22 cellular contexts compared by ENCODE assay signal in genomic region chr5:151954271-151954670, GRCh38. TPM values are rescaled to one million over a fixed set of nuclear protein-coding genes. Genes with fewer than 3 reads are reported as not detected.
DNase-seq lines count a peak whose midpoint lies in the region; ATAC-seq, FAIRE-seq and TF ChIP-seq lines count a peak whose summit lies in the region.
"Had no signal": no experiment of that assay in that cellular context is flagged by ENCODE, and none has a peak within 500 bp of the region (broad histone marks: within the 10 kb centered on the region; RNA-seq: fewer than 3 reads in every experiment).

No MANE protein-coding gene starts in this region.

- no peak for ATAC-seq in naive thymus-derived CD8-positive, alpha-beta T cell

- H2BK20ac ChIP-seq in H1 (ENCODE audit: low read length) = no peak overlapping the region

- no peak overlapping the region for H2BK5ac ChIP-seq in H1 (ENCODE audit: low read depth, low read length)

- no peak overlapping the region for H3K4ac ChIP-seq in H1 (replicated peaks; ENCODE audit: insufficient read length, low read depth, low read length)

- WGBS in H1 (ENCODE audit: extremely low coverage in 1 of 2, insufficient coverage in 1 of 2, insufficient read length in 1 of 2, insufficient replicate concordance in 2 of 2, low coverage in 1 of 2, low lambda C conversion rate in 2 of 2, missing lambda C conversion rate in 1 of 2), 2 experiments = 89% methylated on average over 4 of the region's 4 CpGs; no CpG with 5 or more reads in 1 of the 2 experiments

- H3K9me3 Mint-ChIP-seq in CD4-positive, alpha-beta memory T cell = peaks cover 0 to 3% (median 0%) of the 10 kb centered on the region in 8 donors
- H3K9me3 Mint-ChIP-seq in endothelial cell (ENCODE audit: unreplicated experiment) = no peaks in the 10 kb centered on the region
- H3K9me3 Mint-ChIP-seq in naive thymus-derived CD8-positive, alpha-beta T cell = no peaks in the 10 kb centered on the region
- H3K9me3 Mint-ChIP-seq: CD4-positive, alpha-beta T cell had no signal

- no peak for TF ChIP-seq CTCF in H1 (IDR thresholded peaks at IDR 0.05; ENCODE audit: control extremely low read depth in 1 of 3, insufficient read depth in 1 of 3, low read depth in 1 of 3, low read length in 3 of 3)
- no peak for TF ChIP-seq CTCF in endothelial cell (IDR thresholded peaks at IDR 0.05; ENCODE audit: unreplicated experiment)

- no peaks in the 10 kb centered on the region for H3K27me3 ChIP-seq in CD4-positive, alpha-beta memory T cell (ENCODE audit: insufficient read depth, low read length)
- no peaks in the 10 kb centered on the region for H3K27me3 ChIP-seq in H1 (replicated peaks in 1 of 4; ENCODE audit: control insufficient read depth in 3 of 4, extremely low read depth in 1 of 4, insufficient read depth in 3 of 4, low read length in 3 of 4)
- H3K27me3 ChIP-seq: BE2C had no signal

- no peak overlapping the region for H3K23ac ChIP-seq in H1 (ENCODE audit: insufficient read length)

- H3K9me3 ChIP-seq in CD4-positive, alpha-beta memory T cell (ENCODE audit: control insufficient read depth in 1 of 2, low read length in 2 of 2) = no peaks in the 10 kb centered on the region
- no peaks in the 10 kb centered on the region for H3K9me3 ChIP-seq in H1 (ENCODE audit: insufficient read depth in 2 of 2, low read depth in 1 of 2, low read length in 1 of 2)
- H3K9me3 ChIP-seq: BE2C, HAP-1 had no signal

- H4K5ac ChIP-seq in H1 (ENCODE audit: insufficient read length, low read depth, low read length) = no peak overlapping the region

- H2BK12ac ChIP-seq in H1 (ENCODE audit: low read depth, low read length) = no peak overlapping the region

- no peak for TF ChIP-seq EP300 in H1 (IDR thresholded peaks at IDR 0.05; ENCODE audit: borderline replicate concordance in 1 of 2, low read depth in 2 of 2, low read length in 2 of 2)

- H3K4me3 ChIP-seq in CD4-positive, alpha-beta memory T cell (ENCODE audit: low read length in 2 of 2) = no peak overlapping the region
- H3K4me3 ChIP-seq in H1 (ENCODE audit: extremely low read depth in 1 of 4, insufficient read depth in 2 of 4, low read depth in 3 of 4, low read length in 4 of 4) = no peak overlapping the region
- H3K4me3 ChIP-seq: HAP-1 had no signal

- TF ChIP-seq POLR2A in H1 (IDR thresholded peaks at IDR 0.05; ENCODE audit: control extremely low read depth in 1 of 2, low read depth in 2 of 2, low read length in 2 of 2) = no peak

- H3K36me3 Mint-ChIP-seq in CD4-positive, alpha-beta memory T cell = no peaks in the 10 kb centered on the region
- no peaks in the 10 kb centered on the region for H3K36me3 Mint-ChIP-seq in endothelial cell (ENCODE audit: low read depth, unreplicated experiment)
- H3K36me3 Mint-ChIP-seq in naive thymus-derived CD8-positive, alpha-beta T cell = no peaks in the 10 kb centered on the region

- no peaks in the 10 kb centered on the region for H3K27me3 Mint-ChIP-seq in CD4-positive, alpha-beta memory T cell
- peaks cover 1% of the 10 kb centered on the region for H3K27me3 Mint-ChIP-seq in endothelial cell (ENCODE audit: unreplicated experiment)
- H3K27me3 Mint-ChIP-seq in naive thymus-derived CD8-positive, alpha-beta T cell = peaks cover 0 to 11% (median 1%) of the 10 kb centered on the region in 5 donors
- H3K27me3 Mint-ChIP-seq: CD4-positive, alpha-beta T cell had no signal

- no peak overlapping the region for H3K27ac ChIP-seq in CD4-positive, alpha-beta memory T cell (ENCODE audit: low read depth, low read length)
- no peak overlapping the region for H3K27ac ChIP-seq in H1 (ENCODE audit: low read depth, low read length)
- H3K27ac ChIP-seq: HL-60 had no signal

- FAIRE-seq in H1 (lab: Jason Lieb, UNC) = no peak
- FAIRE-seq: A204.1, GM12892 had no signal

- H4K8ac ChIP-seq in H1 (ENCODE audit: extremely low read depth, insufficient read depth, low read length) = no peak overlapping the region

- POLR2A ChIA-PET in CD4-positive, alpha-beta memory T cell (lab: Charles Lee; ENCODE audit: partially characterized antibody) = no interaction called here
- POLR2A ChIA-PET in H1 (lab: Charles Lee; ENCODE audit: partially characterized antibody) = no interaction called here
- POLR2A ChIA-PET in naive thymus-derived CD8-positive, alpha-beta T cell (lab: Charles Lee) = interaction anchor here (0.6 kb wide), 1 partner anchor 25 kb away, joined by 3 read pairs; no protein-coding TSS in a partner anchor

- H3K9ac ChIP-seq in H1 (replicated peaks in 1 of 4; ENCODE audit: extremely low read depth in 1 of 4, low read depth in 3 of 4, low read length in 3 of 4) = no peak overlapping the region

- TF ChIP-seq RAD21 in H1 (IDR thresholded peaks at IDR 0.05 in 1 of 2, conservative IDR thresholded peaks at IDR 0.05 in 1 of 2; ENCODE audit: low read depth in 2 of 2, low read length in 2 of 2) = no peak

- H3K79me1 ChIP-seq in H1 (ENCODE audit: low read depth, low read length) = no peaks in the 10 kb centered on the region

- peaks cover 49 to 91% (median 70%) of the 10 kb centered on the region in 4 donors for H3K4me1 Mint-ChIP-seq in CD4-positive, alpha-beta memory T cell
- H3K4me1 Mint-ChIP-seq in endothelial cell (ENCODE audit: unreplicated experiment) = peaks cover 7% of the 10 kb centered on the region
- peaks cover 31 to 76% (median 48%) of the 10 kb centered on the region in 4 donors for H3K4me1 Mint-ChIP-seq in naive thymus-derived CD8-positive, alpha-beta T cell

- no peak overlapping the region for H3K56ac ChIP-seq in H1 (replicated peaks; ENCODE audit: insufficient read length, low read depth, low read length)

- H3K79me2 ChIP-seq in H1 (ENCODE audit: control insufficient read depth in 1 of 2, insufficient read depth in 2 of 2, low read length in 2 of 2) = no peaks in the 10 kb centered on the region

- peaks cover 55% of the 10 kb centered on the region for H3K4me1 ChIP-seq in CD4-positive, alpha-beta memory T cell (ENCODE audit: insufficient read depth, low read length)
- H3K4me1 ChIP-seq in H1 (replicated peaks in 1 of 4; ENCODE audit: control insufficient read depth in 3 of 4, insufficient read depth in 4 of 4, low read length in 3 of 4) = no peaks in the 10 kb centered on the region
- H3K4me1 ChIP-seq: BE2C, HAP-1 had no signal

- no peak overlapping the region for H4K91ac ChIP-seq in H1 (replicated peaks; ENCODE audit: insufficient read length, low read length)

- no peak overlapping the region for H2AK5ac ChIP-seq in H1 (ENCODE audit: low read depth, low read length)

- no peak overlapping the region for H3K4me2 ChIP-seq in H1 (ENCODE audit: insufficient read depth in 1 of 2, low read depth in 2 of 2, low read length in 2 of 2)

- no peaks in the 10 kb centered on the region for H3K36me3 ChIP-seq in CD4-positive, alpha-beta memory T cell (ENCODE audit: insufficient read depth, low read length)
- no peaks in the 10 kb centered on the region for H3K36me3 ChIP-seq in H1 (ENCODE audit: control insufficient read depth in 2 of 4, insufficient read depth in 4 of 4, low read length in 3 of 4)
- H3K36me3 ChIP-seq: BE2C, HAP-1 had no signal

- peak overlapping the region; percentile 84; the same call in 1 of the 2 replicates for H2AFZ ChIP-seq in H1 (ENCODE audit: low read length)

- no peak overlapping the region for H3K14ac ChIP-seq in H1 (ENCODE audit: insufficient read length)

- no peak for DNase-seq in CD4-positive, alpha-beta memory T cell
- DNase-seq in RPMI7951 (ENCODE audit: low read depth) = peak; percentile 2
- no peak for DNase-seq in H1 (ENCODE audit: low read depth in 1 of 2, low spot score in 2 of 2)
- peak; percentile 59 for DNase-seq in myocyte (ENCODE audit: low read depth)
- DNase-seq in NCI-H526 (lab: John Stamatoyannopoulos, UW) = no peak
- DNase-seq in endothelial cell (ENCODE audit: low spot score) = no peak
- no peak for DNase-seq in activated CD4-positive, CD25-positive, alpha-beta regulatory T cell treated with anti-CD3 and anti-CD28 coated beads, Interleukin-2, amount 50 U/mL, for 72 hours
- DNase-seq in naive thymus-derived CD8-positive, alpha-beta T cell = no peak
- DNase-seq: ACHN; BE2C; C1 segment of cervical spinal cord; CD4-positive, alpha-beta T cell; DMS153; DMS79; GDM1 had no signal

- no peak overlapping the region for H3K18ac ChIP-seq in H1 (ENCODE audit: extremely low read depth, low read length)

- no peak overlapping the region for H2BK15ac ChIP-seq in H1 (ENCODE audit: low read length)

- H2BK120ac ChIP-seq in H1 (replicated peaks; ENCODE audit: low read depth, low read length) = no peak overlapping the region

- peak overlapping the region in 4 of 7 donors; percentile 2 to 69 (median 36) for H3K27ac Mint-ChIP-seq in CD4-positive, alpha-beta memory T cell
- no peak overlapping the region for H3K27ac Mint-ChIP-seq in endothelial cell (ENCODE audit: unreplicated experiment)
- peak overlapping the region in 1 of 10 donors; percentile 29 for H3K27ac Mint-ChIP-seq in naive thymus-derived CD8-positive, alpha-beta T cell

- peak overlapping the region in 2 of 8 donors; percentile 29 to 56 for H3K4me3 Mint-ChIP-seq in CD4-positive, alpha-beta memory T cell
- H3K4me3 Mint-ChIP-seq in endothelial cell (ENCODE audit: unreplicated experiment) = no peak overlapping the region
- H3K4me3 Mint-ChIP-seq in naive thymus-derived CD8-positive, alpha-beta T cell = no peak overlapping the region
- H3K4me3 Mint-ChIP-seq: CD4-positive, alpha-beta T cell had no signal

- CTCF ChIA-PET in CD4-positive, alpha-beta memory T cell (lab: Charles Lee; ENCODE audit: partially characterized antibody) = interaction anchor here (0.9 kb wide), 1 partner anchor 188 kb away, joined by 3 read pairs; no protein-coding TSS in a partner anchor
- CTCF ChIA-PET in H1 (lab: Charles Lee; ENCODE audit: partially characterized antibody) = interaction anchor here (0.5 to 1.9 kb wide), 3 partner anchors 31 to 324 kb away, joined by 3 to 6 read pairs (median 6); no protein-coding TSS in a partner anchor

- H3K23me2 ChIP-seq in H1 (ENCODE audit: low read depth, low read length) = no peaks in the 10 kb centered on the region

- intact Hi-C loops in CD4-positive, alpha-beta memory T cell (cut with micrococcal nuclease) = loop anchor here (5.0 kb wide), 2 partner anchors 33 to 188 kb away; no protein-coding TSS in a partner anchor

- no peaks in the 10 kb centered on the region for H4K20me1 ChIP-seq in H1 (replicated peaks in 1 of 2; ENCODE audit: control insufficient read depth in 1 of 2, insufficient read depth in 2 of 2, low read length in 2 of 2)

RNA-seq across cellular contexts. Expression of gene GLRA1, which starts 29.6 kb away (rescaled TPM):
- not detected for total RNA-seq in CD4-positive, alpha-beta memory T cell
- not detected for polyA plus RNA-seq in CD4-positive, alpha-beta memory T cell
- not detected in 2 replicates for total RNA-seq in RPMI7951 (2014; rRNA removed; shearing (Covaris generic))
- total RNA-seq in H1 (2021; fragmentation: NEBNext Ultra II Directional; extraction: Animal tissue kit (Norgen Biotek cat#: 25700)) = not detected in 2 replicates
- not detected in 2 replicates for polyA plus RNA-seq in H1 (2011; rRNA removed)
- not detected for polyA plus RNA-seq in H1 (2011; cell fraction: cytosol; rRNA removed)
- not detected for polyA plus RNA-seq in H1 (2011; cell fraction: nucleus; rRNA removed)
- polyA plus RNA-seq in H1 (2012, experiment 1 of 2) = not detected in 4 replicates
- polyA plus RNA-seq in H1 (2012, experiment 2 of 2) = not detected
- 0.06 TPM for polyA plus RNA-seq in H1 (2013, experiment 1 of 2)
- not detected for polyA plus RNA-seq in H1 (2013, experiment 2 of 2)
- not detected in 2 replicates for polyA minus RNA-seq in H1 (2011; rRNA and poly(A)+ RNA removed)
- not detected for polyA minus RNA-seq in H1 (2011; cell fraction: cytosol; rRNA and poly(A)+ RNA removed)
- not detected for polyA minus RNA-seq in H1 (2011; cell fraction: nucleus; rRNA and poly(A)+ RNA removed)
- total RNA-seq in myocyte (not detected in 2 replicates), endothelial cell (ENCODE audit: unreplicated experiment) (not detected)
- polyA plus RNA-seq in myocyte (2012) = 0.06 TPM
- not detected for total RNA-seq in naive thymus-derived CD8-positive, alpha-beta T cell
- polyA plus RNA-seq in naive thymus-derived CD8-positive, alpha-beta T cell = not detected
- total RNA-seq: CD4-positive, alpha-beta T cell; Daoy; H4; HT1080 had no signal

Comparison
In these comparisons a context has a peak if more than half of its experiments do, and no peak if none do; other contexts are left out.
1. DNase-seq: peak in RPMI7951 (single experiment) and myocyte (single experiment); none in CD4-positive, alpha-beta memory T cell (0 of 5), H1 (0 of 2), NCI-H526 (0 of 2), endothelial cell (single experiment), activated CD4-positive, CD25-positive, alpha-beta regulatory T cell treated with anti-CD3 and anti-CD28 coated beads, Interleukin-2, amount 50 U/mL, for 72 hours (single experiment) and naive thymus-derived CD8-positive, alpha-beta T cell (0 of 10).